Comparison of ENCODE assay signal across 11 cellular contexts in the genomic region with DNA sequence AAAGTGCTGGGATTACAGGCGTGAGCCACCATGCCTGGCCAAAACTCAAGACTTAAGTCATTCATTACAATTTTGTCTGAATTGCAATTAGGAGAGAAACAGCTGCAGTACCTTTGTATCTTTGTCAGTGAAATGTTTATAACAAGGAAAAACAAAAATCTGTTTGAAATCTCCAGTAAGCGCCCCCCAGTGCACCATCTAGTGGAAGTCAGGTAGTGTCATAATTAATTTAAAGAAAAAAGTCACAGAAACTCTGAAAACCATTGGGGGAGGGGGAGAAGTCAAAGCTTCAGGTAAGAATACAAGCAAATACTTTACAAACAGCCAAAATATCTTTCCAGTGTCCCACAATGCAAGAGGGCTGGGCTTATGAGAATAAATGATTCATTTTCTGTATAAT. TPM values are rescaled to one million over a fixed set of nuclear protein-coding genes. Genes with fewer than 3 reads are reported as not detected.
DNase-seq lines count a peak whose midpoint lies in the region; ATAC-seq, FAIRE-seq and TF ChIP-seq lines count a peak whose summit lies in the region.
"Had no signal": no experiment of that assay in that cellular context is flagged by ENCODE, and none has a peak within 500 bp of the region (broad histone marks: within the 10 kb centered on the region; RNA-seq: fewer than 3 reads in every experiment).

No MANE protein-coding gene starts in this region.

- no peak for ATAC-seq in thoracic aorta (ENCODE audit: insufficient number of reproducible peaks, low FRiP score, low read depth)

- H3K4me3 ChIP-seq in MM.1S (ENCODE audit: low read length) (no peak overlapping the region), thoracic aorta (no peak overlapping the region), GM23248 (no peak overlapping the region)
- H3K4me3 ChIP-seq: Peyer's patch had no signal

- H3K4me1 ChIP-seq in MM.1S (ENCODE audit: low read length) (0 out of 2 replicates have a peak, but pooled peaks cover 2% of the 10 kb centered on the region), thoracic aorta (ENCODE audit: control insufficient read depth in 1 of 2, low read depth in 2 of 2) (peaks cover 16 to 80% of the 10 kb centered on the region in 2 donors), GM23248 (ENCODE audit: insufficient read depth) (0 out of 2 replicates have a peak, but pooled peaks cover 4% of the 10 kb centered on the region)

- H3K4me2 ChIP-seq in MM.1S (ENCODE audit: low read depth, low read length) (no peak overlapping the region), GM23248 (ENCODE audit: unreplicated experiment) (no peak overlapping the region)

- H2AFZ ChIP-seq in MM.1S (ENCODE audit: low read length) = no peak overlapping the region
- no peak overlapping the region for H2AFZ ChIP-seq in GM23248

- no peaks in the 10 kb centered on the region for H3K79me2 ChIP-seq in MM.1S (ENCODE audit: low read length)
- no peaks in the 10 kb centered on the region for H3K79me2 ChIP-seq in GM23248 (ENCODE audit: insufficient read depth)

- H3F3A ChIP-seq in MM.1S (ENCODE audit: insufficient read depth, low read length) (no peaks in the 10 kb centered on the region), GM23248 (ENCODE audit: insufficient read depth) (peaks cover 3% of the 10 kb centered on the region; the same call in 1 of the 2 replicates)

- WGBS in GM23248 (ENCODE audit: low coverage in 1 of 2, low lambda C conversion rate in 2 of 2, missing lambda C conversion rate in 2 of 2), 2 experiments = 68 to 85% methylated on average over 2 of the region's 2 CpGs

- TF ChIP-seq POLR2A in GM12892 (IDR thresholded peaks at IDR 0.05; ENCODE audit: low read depth, low read length) = no peak

- H3K27ac ChIP-seq in MM.1S (ENCODE audit: low read length) (no peak overlapping the region), thoracic aorta (peak overlapping the region; percentile 32 to 85), GM23248 (no peak overlapping the region)
- H3K27ac ChIP-seq: Peyer's patch had no signal

- in situ Hi-C loops in GM23248 (cut with MboI) = no loop called here

- H3K9me3 ChIP-seq in MM.1S (replicated peaks; ENCODE audit: insufficient read depth, low read length) (no peaks in the 10 kb centered on the region), thoracic aorta (no peaks in the 10 kb centered on the region), GM23248 (ENCODE audit: low read depth) (no peaks in the 10 kb centered on the region)
- H3K9me3 ChIP-seq: Peyer's patch had no signal

- peak; percentile 14; the same call in 1 of the 2 replicates for TF ChIP-seq CTCF in MM.1S (IDR thresholded peaks at IDR 0.05; ENCODE audit: low read length)
- TF ChIP-seq CTCF in thoracic aorta (IDR thresholded peaks at IDR 0.05) = no peak

- FAIRE-seq in GM12892 (lab: Jason Lieb, UNC) = no peak

- H3K9me2 ChIP-seq in MM.1S (replicated peaks; ENCODE audit: insufficient read depth, low read length) = no peaks in the 10 kb centered on the region
- H3K9me2 ChIP-seq in GM23248 (ENCODE audit: insufficient read depth) = no peaks in the 10 kb centered on the region

- H3K9ac ChIP-seq in MM.1S (ENCODE audit: low read length) (no peak overlapping the region), GM23248 (no peak overlapping the region)

- peak; percentile 12 for DNase-seq in stimulated activated CD4-positive, alpha-beta T cell treated with anti-CD3 and anti-CD28 coated beads, Interleukin-15, amount 100 ng/mL, for 24 hours
- no peak for DNase-seq in stimulated activated CD4-positive, alpha-beta T cell treated with anti-CD3 and anti-CD28 coated beads, Interleukin-2, amount 100 ng/mL, for 24 hours
- DNase-seq in MM.1S = no peak
- DNase-seq in central memory CD4-positive, alpha-beta T cell = peak; percentile 14
- DNase-seq in thoracic aorta (ENCODE audit: low spot score) = no peak
- no peak for DNase-seq in GM23248
- no peak for DNase-seq in NCI-H2107 treated with DMSO at 0.1 percent for 48 hours (lab: John Stamatoyannopoulos, UW; ENCODE audit: unreplicated experiment)
- DNase-seq in GM12892 (ENCODE audit: insufficient read length) = no peak
- DNase-seq: Peyer's patch; stimulated activated CD4-positive, alpha-beta T cell treated with anti-CD3 and anti-CD28 coated beads, Interleukin-1b, Interleukin-23, amount 100 ng/mL, for 48 hours; T1000 had no signal

- H3K36me3 ChIP-seq in MM.1S (replicated peaks; ENCODE audit: insufficient read depth, low read length) (no peaks in the 10 kb centered on the region), thoracic aorta (no peaks in the 10 kb centered on the region), GM23248 (ENCODE audit: low read depth) (no peaks in the 10 kb centered on the region)
- H3K36me3 ChIP-seq: Peyer's patch had no signal

- H3K27me3 ChIP-seq in MM.1S (replicated peaks; ENCODE audit: insufficient read depth, low read length) = peaks cover 32% of the 10 kb centered on the region
- no peaks in the 10 kb centered on the region for H3K27me3 ChIP-seq in thoracic aorta (replicated peaks; ENCODE audit: insufficient read depth)
- peaks cover 16% of the 10 kb centered on the region for H3K27me3 ChIP-seq in GM23248 (replicated peaks; ENCODE audit: insufficient read depth)
- H3K27me3 ChIP-seq: Peyer's patch had no signal

- H4K20me1 ChIP-seq in MM.1S (ENCODE audit: insufficient read depth, low read length) (no peaks in the 10 kb centered on the region), GM23248 (ENCODE audit: insufficient read depth) (no peaks in the 10 kb centered on the region)

RNA-seq across cellular contexts. Expression of a gene that starts 2.8 kb away (rescaled TPM):
- total RNA-seq in thoracic aorta = 10 to 100 TPM; 28.2 to 48.5 TPM
- 0.65 TPM in 1 of 2 replicates, not detected in the other for total RNA-seq in GM23248 (2014; rRNA removed; shearing (Covaris generic))
- 0.09 and 0.35 TPM in 2 replicates for polyA plus RNA-seq in GM23248 (2016; fragmentation: Nextera tagmentation; extraction: Ambion mirVana)
- polyA plus RNA-seq in GM12892 (2012; ENCODE audit: missing spikeins) = not detected

Comparison
In these comparisons a context has a peak if more than half of its experiments do, and no peak if none do; other contexts are left out.
1. DNase-seq: peak in stimulated activated CD4-positive, alpha-beta T cell treated with anti-CD3 and anti-CD28 coated beads, Interleukin-15, amount 100 ng/mL, for 24 hours (single experiment) and central memory CD4-positive, alpha-beta T cell (single experiment); none in stimulated activated CD4-positive, alpha-beta T cell treated with anti-CD3 and anti-CD28 coated beads, Interleukin-2, amount 100 ng/mL, for 24 hours (0 of 2), MM.1S (single experiment), thoracic aorta (single experiment), GM23248 (single experiment), NCI-H2107 treated with DMSO at 0.1 percent for 48 hours (single experiment) and GM12892 (single experiment).
2. H3K27ac ChIP-seq: peak in thoracic aorta (2 of 2); none in MM.1S (single experiment) and GM23248 (single experiment).
3. RNA of a gene that starts 2.8 kb away (total RNA-seq): 28.2 to 48.5 TPM in thoracic aorta; 0.65 TPM in GM23248; every median in the first group is over 10 times any median in the second.